Comparison of ENCODE assay signal across 8 cellular contexts in genomic region chr20:5950271-5951031, GRCh38. TPM values are rescaled to one million over a fixed set of nuclear protein-coding genes. Genes with fewer than 3 reads are reported as not detected.
DNase-seq lines count a peak whose midpoint lies in the region; ATAC-seq and TF ChIP-seq lines count a peak whose summit lies in the region.

TSS of gene MCM8 (plus strand) at chr20:5950652. CDS start at chr20:5952016, 1,364 bp downstream.
TSS of gene TRMT6 (minus strand) at chr20:5950533. CDS start at chr20:5950405, 128 bp downstream.

- peak within 1 kb of the TSS; percentile 74 for H3K27ac ChIP-seq in osteoblast (ENCODE audit: low read depth, low read length)
- H3K27ac ChIP-seq in thymus (ENCODE audit: low read depth), result peak within 1 kb of the TSS; percentile 78

- peak within 1 kb of the TSS; percentile 95 for H3K4me2 ChIP-seq in osteoblast (ENCODE audit: insufficient read depth, low read length)

- peaks cover 5% of the 10 kb centered on the region for H3K4me1 Mint-ChIP-seq in glutamatergic neuron (ENCODE audit: low read depth, unreplicated experiment)

- under 1% methylated on average over 61 of the region's 61 CpGs for WGBS in thymus

- H3K27ac Mint-ChIP-seq in activated naive CD4-positive, alpha-beta T cell treated with anti-CD3 and anti-CD28 coated beads, Interleukin-2, amount 50 U/mL, for 72 hours, result peak within 1 kb of the TSS; percentile 87 to 97
- H3K27ac Mint-ChIP-seq in glutamatergic neuron (ENCODE audit: unreplicated experiment), result peak within 1 kb of the TSS; percentile 84

- peak; percentile 99 for ATAC-seq in HG02678 (IDR thresholded peaks at IDR 0.05; ENCODE audit: unreplicated experiment)
- ATAC-seq in activated naive CD4-positive, alpha-beta T cell treated with anti-CD3 and anti-CD28 coated beads, Interleukin-2, amount 50 U/mL, for 72 hours, result peak; percentile 93 to 94

- H3K4me1 ChIP-seq in osteoblast (ENCODE audit: insufficient read depth, low read length) (peaks cover 15% of the 10 kb centered on the region), thymus (ENCODE audit: control insufficient read depth, insufficient read depth, low read length) (peaks cover 9% of the 10 kb centered on the region)

- H4K20me1 ChIP-seq in osteoblast (ENCODE audit: insufficient read depth, low read length), result no peaks in the 10 kb centered on the region

- H3K4me3 ChIP-seq in GM12864 (ENCODE audit: low read depth, low read length), result peak within 1 kb of the TSS; percentile 86
- H3K4me3 ChIP-seq in osteoblast (ENCODE audit: insufficient read depth, low read length), result peak within 1 kb of the TSS; percentile 92
- H3K4me3 ChIP-seq in thymus (ENCODE audit: low read length), result peak within 1 kb of the TSS; percentile 84

- H3K9me3 Mint-ChIP-seq in activated naive CD4-positive, alpha-beta T cell treated with anti-CD3 and anti-CD28 coated beads, Interleukin-2, amount 50 U/mL, for 72 hours, result no peaks in the 10 kb centered on the region
- peaks cover 4% of the 10 kb centered on the region for H3K9me3 Mint-ChIP-seq in glutamatergic neuron (ENCODE audit: unreplicated experiment)

- TF ChIP-seq CTCF in GM12864 (IDR thresholded peaks at IDR 0.05; ENCODE audit: low read depth, low read length, missing control alignments), result no peak
- no peak for TF ChIP-seq CTCF in glutamatergic neuron (IDR thresholded peaks at IDR 0.05; ENCODE audit: partially characterized antibody, unreplicated experiment)
- no peak for TF ChIP-seq CTCF in osteoblast (IDR thresholded peaks at IDR 0.05; ENCODE audit: extremely low read depth, low read depth, low read length)

- H3K36me3 Mint-ChIP-seq in activated naive CD4-positive, alpha-beta T cell treated with anti-CD3 and anti-CD28 coated beads, Interleukin-2, amount 50 U/mL, for 72 hours, result peaks cover 49 to 55% of the 10 kb centered on the region in 2 donors
- no peaks in the 10 kb centered on the region for H3K36me3 Mint-ChIP-seq in glutamatergic neuron (ENCODE audit: unreplicated experiment)

- H3K9me3 ChIP-seq in osteoblast (ENCODE audit: low read depth, low read length) (no peaks in the 10 kb centered on the region), thymus (ENCODE audit: control insufficient read depth) (no peaks in the 10 kb centered on the region)

- H3K27me3 Mint-ChIP-seq in glutamatergic neuron (ENCODE audit: unreplicated experiment), result peaks cover 5% of the 10 kb centered on the region

- peaks cover 43% of the 10 kb centered on the region for H3K79me2 ChIP-seq in osteoblast (ENCODE audit: insufficient read depth, low read length)

- H2AFZ ChIP-seq in osteoblast (ENCODE audit: low read length), result peak within 1 kb of the TSS; percentile 97

- peak within 1 kb of the TSS; percentile 99 for H3K4me3 Mint-ChIP-seq in glutamatergic neuron (ENCODE audit: unreplicated experiment)

- H3K27me3 ChIP-seq in osteoblast (ENCODE audit: insufficient read depth, low read length), result no peaks in the 10 kb centered on the region
- no peaks in the 10 kb centered on the region for H3K27me3 ChIP-seq in thymus (ENCODE audit: control insufficient read depth, insufficient read depth)

- peaks cover 13% of the 10 kb centered on the region for H3K36me3 ChIP-seq in osteoblast (ENCODE audit: insufficient read depth, low read length)
- peaks cover 8% of the 10 kb centered on the region for H3K36me3 ChIP-seq in thymus (ENCODE audit: control insufficient read depth, insufficient read depth)

- DNase-seq in GM12864 (ENCODE audit: low read depth), result peak; percentile 93
- peak; percentile 97 for DNase-seq in NCI-H1105 treated with DMSO at 0.1 percent for 48 hours (lab: John Stamatoyannopoulos, UW)
- DNase-seq in SKM-1 treated with dmso at 0.1 percent for 144 hours (lab: John Stamatoyannopoulos, UW; ENCODE audit: unreplicated experiment), result peak; percentile 86
- DNase-seq in activated naive CD4-positive, alpha-beta T cell treated with anti-CD3 and anti-CD28 coated beads, Interleukin-2, amount 50 U/mL, for 72 hours (ENCODE audit: low spot score in 2 of 2), result peak; percentile 93 to 97
- peak; percentile 96 for DNase-seq in glutamatergic neuron
- peak; percentile 95 for DNase-seq in osteoblast (ENCODE audit: insufficient read length, low spot score, missing footprints)

RNA-seq across cellular contexts. Expression of gene MCM8, which starts in this region (rescaled TPM):
- total RNA-seq in activated naive CD4-positive, alpha-beta T cell treated with anti-CD3 and anti-CD28 coated beads, Interleukin-2, amount 50 U/mL, for 72 hours, result 10 to 100 TPM; 38.8 to 62.9 TPM
- total RNA-seq in glutamatergic neuron (ENCODE audit: unreplicated experiment) (10.1 TPM), osteoblast (3.3 and 3.5 TPM in 2 replicates)
- 4.9 TPM for polyA plus RNA-seq in thymus

RNA-seq across cellular contexts. Expression of gene TRMT6, which starts in this region (rescaled TPM):
- total RNA-seq in activated naive CD4-positive, alpha-beta T cell treated with anti-CD3 and anti-CD28 coated beads, Interleukin-2, amount 50 U/mL, for 72 hours, result 10 to 100 TPM; 16.1 to 19.8 TPM
- total RNA-seq in glutamatergic neuron (ENCODE audit: unreplicated experiment) (18.4 TPM), osteoblast (5.4 and 5.9 TPM in 2 replicates)
- 18.9 TPM for polyA plus RNA-seq in thymus

Comparison
In these comparisons a context has a peak if more than half of its experiments do, and no peak if none do; other contexts are left out.
1. Peak in every context shown above with its lines: DNase-seq, ATAC-seq, H3K4me3 ChIP-seq and H3K27ac ChIP-seq.